ENCODE assay signal across 8 cellular contexts in the genomic region with DNA sequence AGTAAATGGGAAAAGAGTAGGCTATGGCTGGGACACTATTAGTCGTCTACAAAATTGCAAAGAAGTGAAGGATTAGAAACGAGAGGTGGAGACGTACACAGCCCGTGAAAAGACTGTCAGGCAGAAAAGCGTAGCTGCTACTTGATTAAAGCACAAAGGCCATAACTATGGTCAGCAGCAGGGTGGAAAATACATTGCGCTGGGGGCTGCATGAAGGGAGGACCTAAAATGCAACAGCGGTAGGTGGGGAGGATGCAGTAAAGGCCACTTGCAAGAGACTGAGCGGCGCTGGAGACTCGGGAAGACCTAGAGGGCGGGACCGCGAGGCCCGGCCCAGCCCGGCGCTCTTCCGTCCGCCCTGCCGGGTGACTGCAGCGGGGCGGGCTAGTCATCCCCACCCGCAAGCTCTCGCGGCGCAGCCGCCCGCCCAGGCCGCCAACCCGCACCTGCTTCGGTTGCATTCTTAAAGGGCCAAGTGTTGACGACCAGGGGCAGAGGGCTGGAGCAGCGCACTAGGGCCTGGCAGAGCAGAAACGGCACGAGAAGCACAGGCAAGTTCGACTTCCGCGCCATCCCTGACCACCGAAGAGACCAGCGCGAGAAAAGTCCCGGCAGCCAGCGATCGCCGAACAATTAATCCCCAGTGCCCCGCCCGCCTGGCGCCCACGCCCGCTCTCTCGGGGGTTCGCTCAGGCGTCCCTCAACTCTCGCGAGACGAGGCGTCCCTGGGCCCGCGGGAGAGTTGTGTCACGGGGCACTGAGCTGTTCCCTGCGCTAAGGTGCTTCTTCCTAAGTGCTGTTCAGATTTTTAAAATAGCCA. TPM values are rescaled to one million over a fixed set of nuclear protein-coding genes. Genes with fewer than 3 reads are reported as not detected.
DNase-seq lines count a peak whose midpoint lies in the region; TF ChIP-seq lines count a peak whose summit lies in the region.

A gene (minus strand): TSS at position 635 of the 820 bp plus-strand sequence. CDS start 62 bp downstream, at position 573.

- DNase-seq in GM06990 (ENCODE audit: extremely low read depth, insufficient read length) (peak; percentile 97), HFFc6 (peak; percentile 92), NB4 (ENCODE audit: low read depth) (peak; percentile 95), SKM-1 treated with dmso at 0.1 percent for 144 hours (lab: John Stamatoyannopoulos, UW; ENCODE audit: unreplicated experiment) (peak; percentile 89), glutamatergic neuron (peak; percentile 95), osteocyte (ENCODE audit: extremely low spot score, unreplicated experiment) (peak; percentile 98)
- peak; percentile 98 for DNase-seq in activated naive CD8-positive, alpha-beta T cell treated with anti-CD3 and anti-CD28 coated beads for 36 hours

- H3K27me3 Mint-ChIP-seq in HFFc6 (ENCODE audit: insufficient read depth) (no peaks in the 10 kb centered on the region), glutamatergic neuron (ENCODE audit: unreplicated experiment) (peaks cover 3% of the 10 kb centered on the region), osteocyte (ENCODE audit: unreplicated experiment) (no peaks in the 10 kb centered on the region)
- H3K27me3 Mint-ChIP-seq in activated naive CD8-positive, alpha-beta T cell treated with anti-CD3 and anti-CD28 coated beads for 36 hours, result no peaks in the 10 kb centered on the region

- no peak for TF ChIP-seq CTCF in GM06990 (IDR thresholded peaks at IDR 0.05; ENCODE audit: insufficient read depth, low read length, poor library complexity, severe bottlenecking)
- no peak; the same call in 1 of the 2 replicates for TF ChIP-seq CTCF in HFFc6 (IDR thresholded peaks at IDR 0.05)
- TF ChIP-seq CTCF in NB4 (IDR thresholded peaks at IDR 0.05; ENCODE audit: low read depth, low read length), result no peak
- no peak for TF ChIP-seq CTCF in glutamatergic neuron (IDR thresholded peaks at IDR 0.05; ENCODE audit: partially characterized antibody, unreplicated experiment)
- TF ChIP-seq CTCF in osteocyte (IDR thresholded peaks at IDR 0.05), result no peak

- H3K36me3 ChIP-seq in GM06990 (ENCODE audit: control insufficient read depth, insufficient read depth, low read length), result no peaks in the 10 kb centered on the region; the same call in 1 of the 2 replicates
- no peaks in the 10 kb centered on the region for H3K36me3 ChIP-seq in thymus (ENCODE audit: control insufficient read depth, insufficient read depth)

- H3K36me3 Mint-ChIP-seq in HFFc6 (ENCODE audit: low read depth), result peaks cover 43% of the 10 kb centered on the region
- H3K36me3 Mint-ChIP-seq in activated naive CD8-positive, alpha-beta T cell treated with anti-CD3 and anti-CD28 coated beads for 36 hours, result peaks cover 4% of the 10 kb centered on the region
- no peaks in the 10 kb centered on the region for H3K36me3 Mint-ChIP-seq in glutamatergic neuron (ENCODE audit: unreplicated experiment)
- peaks cover 12% of the 10 kb centered on the region for H3K36me3 Mint-ChIP-seq in osteocyte (ENCODE audit: unreplicated experiment)

- TF ChIP-seq POLR2A in NB4 (IDR thresholded peaks at IDR 0.05; ENCODE audit: extremely low read depth, insufficient read length), result peak; percentile 75

- H3K9me3 Mint-ChIP-seq in HFFc6 (peaks cover 4% of the 10 kb centered on the region; the same call in 1 of the 2 replicates), glutamatergic neuron (ENCODE audit: unreplicated experiment) (peaks cover 5% of the 10 kb centered on the region), osteocyte (ENCODE audit: unreplicated experiment) (no peaks in the 10 kb centered on the region)
- H3K9me3 Mint-ChIP-seq in activated naive CD8-positive, alpha-beta T cell treated with anti-CD3 and anti-CD28 coated beads for 36 hours, result no peaks in the 10 kb centered on the region

- H3K4me3 Mint-ChIP-seq in HFFc6 (peak within 1 kb of the TSS; percentile 92), glutamatergic neuron (ENCODE audit: unreplicated experiment) (peak within 1 kb of the TSS; percentile 94), osteocyte (ENCODE audit: unreplicated experiment) (peak within 1 kb of the TSS; percentile 87)
- peak within 1 kb of the TSS; percentile 93 for H3K4me3 Mint-ChIP-seq in activated naive CD8-positive, alpha-beta T cell treated with anti-CD3 and anti-CD28 coated beads for 36 hours

- H3K4me3 ChIP-seq in GM06990 (replicated peaks; ENCODE audit: low read depth, low read length) (peak within 1 kb of the TSS; percentile 86), NB4 (ENCODE audit: low read depth, low read length) (peak within 1 kb of the TSS; percentile 88), thymus (ENCODE audit: low read length) (peak within 1 kb of the TSS; percentile 91)

- H3K4me1 ChIP-seq in thymus (ENCODE audit: control insufficient read depth, insufficient read depth, low read length), result peaks cover 2% of the 10 kb centered on the region

- peak within 1 kb of the TSS; percentile 100 for H3K27ac ChIP-seq in thymus (ENCODE audit: low read depth)

- H3K27me3 ChIP-seq in GM06990 (replicated peaks; ENCODE audit: control insufficient read depth, insufficient read depth, low read length) (no peaks in the 10 kb centered on the region), thymus (ENCODE audit: control insufficient read depth, insufficient read depth) (no peaks in the 10 kb centered on the region)

- under 1% methylated on average over 60 of the region's 60 CpGs for WGBS in thymus

- H3K4me1 Mint-ChIP-seq in HFFc6 (ENCODE audit: low read depth) (peaks cover 66% of the 10 kb centered on the region), glutamatergic neuron (ENCODE audit: low read depth, unreplicated experiment) (peaks cover 9% of the 10 kb centered on the region), osteocyte (ENCODE audit: unreplicated experiment) (peaks cover 22% of the 10 kb centered on the region)
- H3K4me1 Mint-ChIP-seq in activated naive CD8-positive, alpha-beta T cell treated with anti-CD3 and anti-CD28 coated beads for 36 hours, result peaks cover 22% of the 10 kb centered on the region

- H3K27ac Mint-ChIP-seq in HFFc6 (peak within 1 kb of the TSS; percentile 91), glutamatergic neuron (ENCODE audit: unreplicated experiment) (peak within 1 kb of the TSS; percentile 96), osteocyte (ENCODE audit: unreplicated experiment) (peak within 1 kb of the TSS; percentile 94)
- H3K27ac Mint-ChIP-seq in activated naive CD8-positive, alpha-beta T cell treated with anti-CD3 and anti-CD28 coated beads for 36 hours, result peak within 1 kb of the TSS; percentile 95

- H3K9me3 ChIP-seq in thymus (ENCODE audit: control insufficient read depth), result no peaks in the 10 kb centered on the region

RNA-seq across cellular contexts. Expression of the gene that starts here (rescaled TPM):
- total RNA-seq in HFFc6 (2021; fragmentation: NEBNext Ultra II Directional; extraction: Animal tissue kit (Norgen Biotek cat#: 25700)), result 10 to 100 TPM; 41.5 to 53.7 (median 47.4) TPM
- total RNA-seq in activated naive CD8-positive, alpha-beta T cell treated with anti-CD3 and anti-CD28 coated beads for 36 hours, result 10 to 100 TPM; 14.0 to 14.7 TPM
- total RNA-seq in glutamatergic neuron (ENCODE audit: unreplicated experiment) (7.4 TPM), osteocyte (26.1 and 28.3 TPM in 2 replicates)
- polyA plus RNA-seq in thymus, result 16.3 TPM

Comparison
In these comparisons a context has a peak if more than half of its experiments do, and no peak if none do; other contexts are left out.
1. Peak in every context shown above with its lines: DNase-seq, H3K4me3 ChIP-seq and H3K27ac ChIP-seq.